Comparison of ENCODE assay signal across 13 cellular contexts in the genomic region with DNA sequence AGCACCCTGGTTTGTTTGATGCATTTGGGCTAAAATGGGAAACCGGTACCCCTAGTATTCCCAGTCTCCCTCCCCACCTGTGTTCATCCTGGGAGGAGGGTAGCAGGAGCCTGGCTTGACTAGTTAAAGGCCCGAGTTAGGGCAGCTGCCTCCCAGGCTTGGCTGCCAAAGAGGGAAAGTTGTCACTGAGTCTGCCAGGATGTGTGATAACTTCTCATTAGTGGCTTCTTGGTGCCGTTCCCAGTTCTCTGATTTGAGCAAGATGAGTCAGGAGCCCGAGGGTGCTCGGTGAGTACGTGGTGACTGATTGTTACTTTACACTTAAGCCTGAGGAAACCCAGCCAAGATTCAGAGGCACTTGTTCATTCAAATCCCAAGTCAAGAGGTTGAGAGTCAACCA. TPM values are rescaled to one million over a fixed set of nuclear protein-coding genes. Genes with fewer than 3 reads are reported as not detected.
DNase-seq lines count a peak whose midpoint lies in the region; TF ChIP-seq lines count a peak whose summit lies in the region.
"Had no signal": no experiment of that assay in that cellular context is flagged by ENCODE, and none has a peak within 500 bp of the region (broad histone marks: within the 10 kb centered on the region; RNA-seq: fewer than 3 reads in every experiment).

No MANE protein-coding gene starts in this region.

- H3K4me2 ChIP-seq in osteoblast (ENCODE audit: insufficient read depth, low read length), result peak overlapping the region; percentile 23

- peaks cover 19% of the 10 kb centered on the region for H3K4me1 ChIP-seq in osteoblast (ENCODE audit: insufficient read depth, low read length)

- no peak for TF ChIP-seq CTCF in osteoblast (IDR thresholded peaks at IDR 0.05; ENCODE audit: extremely low read depth, low read depth, low read length)

- no peaks in the 10 kb centered on the region for H4K20me1 ChIP-seq in osteoblast (ENCODE audit: insufficient read depth, low read length)

- no peaks in the 10 kb centered on the region for H3K36me3 ChIP-seq in osteoblast (ENCODE audit: insufficient read depth, low read length)

- H3K4me3 ChIP-seq in osteoblast (ENCODE audit: insufficient read depth, low read length), result no peak overlapping the region
- H3K4me3 ChIP-seq: K562 had no signal

- no peaks in the 10 kb centered on the region for H3K79me2 ChIP-seq in osteoblast (ENCODE audit: insufficient read depth, low read length)

- H3K9me3 ChIP-seq in osteoblast (ENCODE audit: low read depth, low read length), result no peaks in the 10 kb centered on the region

- no peak overlapping the region for H2AFZ ChIP-seq in osteoblast (ENCODE audit: low read length)

- no peaks in the 10 kb centered on the region for H3K27me3 ChIP-seq in osteoblast (ENCODE audit: insufficient read depth, low read length)

- H3K27ac ChIP-seq in epithelial cell of prostate, result no peak overlapping the region
- no peak overlapping the region for H3K27ac ChIP-seq in osteoblast (ENCODE audit: low read depth, low read length)

- DNase-seq in Ammon's horn (ENCODE audit: low spot score), result peak; percentile 45
- peak; percentile 91 for DNase-seq in NCI-H226
- DNase-seq in epithelial cell of prostate (ENCODE audit: low read depth, low spot score), result peak; percentile 87
- peak; percentile 94 for DNase-seq in osteoblast (ENCODE audit: insufficient read length, low spot score, missing footprints)
- no peak for DNase-seq in NCI-H2029 treated with DMSO at 0.1 percent for 48 hours (lab: John Stamatoyannopoulos, UW)
- no peak for DNase-seq in T-helper 9 cell
- DNase-seq in NCI-H1694 treated with DMSO at 0.1 percent for 48 hours (lab: John Stamatoyannopoulos, UW), result no peak
- no peak for DNase-seq in NCI-H526 treated with DMSO at 0.1 percent for 48 hours (lab: John Stamatoyannopoulos, UW)
- DNase-seq: DND-41; stimulated activated CD4-positive, alpha-beta T cell treated with anti-CD3 and anti-CD28 coated beads, Interleukin-4, amount 100 ng/mL, for 24 hours had no signal

RNA-seq across cellular contexts. Expression of a gene that starts 2.5 kb away (rescaled TPM):
- not detected in 2 replicates for total RNA-seq in osteoblast
- total RNA-seq: K562; T-helper 1 cell treated with Interleukin-12 subunit alpha and Interleukin-12 subunit beta and Interleukin-4 antibody, amounts not matched to agents 30 ng/mL and 1 ng/mL, for 36 hours had no signal

RNA-seq across cellular contexts. Expression of a gene that starts 16.3 kb away (rescaled TPM):
- total RNA-seq in osteoblast, result not detected in 2 replicates
- total RNA-seq: K562; T-helper 1 cell treated with Interleukin-12 subunit alpha and Interleukin-12 subunit beta and Interleukin-4 antibody, amounts not matched to agents 30 ng/mL and 1 ng/mL, for 36 hours had no signal

RNA-seq across cellular contexts. Expression of a gene that starts 23.9 kb away (rescaled TPM):
- under 0.01 TPM in 2 replicates for total RNA-seq in osteoblast
- total RNA-seq: K562; T-helper 1 cell treated with Interleukin-12 subunit alpha and Interleukin-12 subunit beta and Interleukin-4 antibody, amounts not matched to agents 30 ng/mL and 1 ng/mL, for 36 hours had no signal

RNA-seq across cellular contexts. Expression of a gene that starts 25.0 kb away (rescaled TPM):
- 0.36 TPM in 1 of 2 replicates, not detected in the other for total RNA-seq in osteoblast
- total RNA-seq: K562; T-helper 1 cell treated with Interleukin-12 subunit alpha and Interleukin-12 subunit beta and Interleukin-4 antibody, amounts not matched to agents 30 ng/mL and 1 ng/mL, for 36 hours had no signal

RNA-seq across cellular contexts. Expression of a gene that starts 40.3 kb away (rescaled TPM):
- total RNA-seq in osteoblast, result not detected in 2 replicates
- total RNA-seq: K562; lower leg skin; T-helper 1 cell treated with Interleukin-12 subunit alpha and Interleukin-12 subunit beta and Interleukin-4 antibody, amounts not matched to agents 30 ng/mL and 1 ng/mL, for 36 hours had no signal

Comparison
In these comparisons a context has a peak if more than half of its experiments do, and no peak if none do; other contexts are left out.
1. DNase-seq: peak in Ammon's horn (single experiment), NCI-H226 (single experiment), epithelial cell of prostate (single experiment) and osteoblast (single experiment); none in NCI-H2029 treated with DMSO at 0.1 percent for 48 hours (single experiment), T-helper 9 cell (single experiment), NCI-H1694 treated with DMSO at 0.1 percent for 48 hours (single experiment) and NCI-H526 treated with DMSO at 0.1 percent for 48 hours (single experiment).